ENCODE assay signal across 1 cellular context in the genomic region with DNA sequence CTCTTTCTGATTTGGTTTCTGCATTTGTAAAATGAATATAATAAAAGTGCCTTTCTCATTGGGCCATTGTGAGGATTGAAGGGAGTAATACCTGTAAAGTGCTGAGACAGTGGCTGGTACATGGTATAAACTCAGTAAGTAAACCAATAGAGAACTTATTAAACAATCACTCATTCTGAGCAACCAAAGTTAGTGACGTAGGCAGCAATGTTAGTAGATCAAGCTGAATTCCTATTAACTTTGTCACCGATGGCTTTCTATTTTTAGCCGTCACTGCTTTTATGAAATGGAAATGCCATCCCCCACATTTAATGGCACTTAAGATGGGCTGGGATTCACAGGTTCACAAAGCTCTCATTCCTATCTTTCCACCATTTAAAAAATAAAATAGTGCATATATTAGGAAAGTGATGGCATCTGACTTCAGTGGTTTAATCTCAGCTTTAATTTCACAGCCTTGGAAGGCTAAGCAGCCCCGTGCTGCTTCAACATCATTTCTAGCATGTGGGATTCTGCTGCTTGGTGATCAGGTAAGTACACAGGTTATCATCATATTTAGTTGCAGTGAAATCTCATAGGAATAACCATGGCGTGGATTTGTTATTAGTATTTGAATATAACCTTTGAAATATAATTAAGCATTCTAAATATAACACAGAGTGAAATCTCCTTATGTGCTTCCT.
TF ChIP-seq lines count a peak whose summit lies in the region.

No MANE protein-coding gene starts in this region.

TF ChIP-seq in IMR-90, 13 proteins besides CTCF, POLR2A, EP300 and RAD21:
- TF ChIP-seq, protein P1, sequence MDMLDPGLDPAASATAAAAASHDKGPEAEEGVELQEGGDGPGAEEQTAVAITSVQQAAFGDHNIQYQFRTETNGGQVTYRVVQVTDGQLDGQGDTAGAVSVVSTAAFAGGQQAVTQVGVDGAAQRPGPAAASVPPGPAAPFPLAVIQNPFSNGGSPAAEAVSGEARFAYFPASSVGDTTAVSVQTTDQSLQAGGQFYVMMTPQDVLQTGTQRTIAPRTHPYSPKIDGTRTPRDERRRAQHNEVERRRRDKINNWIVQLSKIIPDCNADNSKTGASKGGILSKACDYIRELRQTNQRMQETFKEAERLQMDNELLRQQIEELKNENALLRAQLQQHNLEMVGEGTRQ (IDR thresholded peaks at IDR 0.05; ENCODE audit: low read depth, low read length): no peak
- TF ChIP-seq CHD1 (IDR thresholded peaks at IDR 0.05; ENCODE audit: low read depth, low read length) (no peak), SMC3 (IDR thresholded peaks at IDR 0.05; ENCODE audit: low read depth, low read length) (no peak), RFX5 (IDR thresholded peaks at IDR 0.05; ENCODE audit: low read depth, low read length) (no peak), CEBPB (IDR thresholded peaks at IDR 0.05; ENCODE audit: low read depth, low read length) (no peak; the same call in 1 of the 2 replicates), FOS (IDR thresholded peaks at IDR 0.05; ENCODE audit: low read depth, low read length) (peak; percentile 72), MAZ (IDR thresholded peaks at IDR 0.05; ENCODE audit: borderline replicate concordance, low read depth, low read length) (no peak), BHLHE40 (IDR thresholded peaks at IDR 0.05; ENCODE audit: low read depth, low read length) (no peak), MAFK (IDR thresholded peaks at IDR 0.05; ENCODE audit: low read depth, low read length) (peak; percentile 31; the same call in 1 of the 2 replicates), RCOR1 (IDR thresholded peaks at IDR 0.05; ENCODE audit: insufficient replicate concordance, low read length) (no peak), NFE2L2 (IDR thresholded peaks at IDR 0.05; ENCODE audit: low read depth, low read length) (no peak)
- TF ChIP-seq, protein P2, sequence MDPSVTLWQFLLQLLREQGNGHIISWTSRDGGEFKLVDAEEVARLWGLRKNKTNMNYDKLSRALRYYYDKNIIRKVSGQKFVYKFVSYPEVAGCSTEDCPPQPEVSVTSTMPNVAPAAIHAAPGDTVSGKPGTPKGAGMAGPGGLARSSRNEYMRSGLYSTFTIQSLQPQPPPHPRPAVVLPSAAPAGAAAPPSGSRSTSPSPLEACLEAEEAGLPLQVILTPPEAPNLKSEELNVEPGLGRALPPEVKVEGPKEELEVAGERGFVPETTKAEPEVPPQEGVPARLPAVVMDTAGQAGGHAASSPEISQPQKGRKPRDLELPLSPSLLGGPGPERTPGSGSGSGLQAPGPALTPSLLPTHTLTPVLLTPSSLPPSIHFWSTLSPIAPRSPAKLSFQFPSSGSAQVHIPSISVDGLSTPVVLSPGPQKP (IDR thresholded peaks at IDR 0.05; ENCODE audit: borderline replicate concordance, low read depth, low read length): no peak
